15 cellular contexts compared by ENCODE assay signal in genomic region chr2:40103590-40103989, GRCh38.
DNase-seq lines count a peak whose midpoint lies in the region; ATAC-seq, FAIRE-seq and TF ChIP-seq lines count a peak whose summit lies in the region.
"Had no signal": no experiment of that assay in that cellular context is flagged by ENCODE, and none has a peak within 500 bp of the region (broad histone marks: within the 10 kb centered on the region; RNA-seq: fewer than 3 reads in every experiment).

No MANE protein-coding gene starts in this region.

- FAIRE-seq in D721Med (lab: Jason Lieb, UNC) = peak; percentile 21
- FAIRE-seq: islet of Langerhans had no signal

- no peak overlapping the region for H3K4me3 ChIP-seq in esophagus muscularis mucosa
- H3K4me3 ChIP-seq in neural cell (ENCODE audit: low read length) = no peak overlapping the region
- no peak overlapping the region for H3K4me3 ChIP-seq in suprapubic skin
- H3K4me3 ChIP-seq: coronary artery, PC-9, prostate gland had no signal

- TF ChIP-seq CTCF in D721Med (IDR thresholded peaks at IDR 0.05; ENCODE audit: insufficient read depth, missing control alignments) (no peak), esophagus muscularis mucosa (IDR thresholded peaks at IDR 0.05) (no peak), neural cell (IDR thresholded peaks at IDR 0.05; ENCODE audit: poor library complexity, severe bottlenecking) (no peak), suprapubic skin (IDR thresholded peaks at IDR 0.05) (no peak)

- DNase-seq in D721Med (ENCODE audit: insufficient read length, low spot score) (no peak), NCI-H226 (peak; percentile 28), esophagus muscularis mucosa (ENCODE audit: extremely low spot score) (no peak), suprapubic skin (ENCODE audit: low spot score in 2 of 2) (no peak), SK-N-DZ (ENCODE audit: low spot score) (no peak), NCI-H2107 (lab: John Stamatoyannopoulos, UW) (no peak)
- DNase-seq: CD4-positive, CD25-positive, alpha-beta regulatory T cell; foreskin melanocyte had no signal

- no peaks in the 10 kb centered on the region for H3K79me2 ChIP-seq in neural cell (replicated peaks; ENCODE audit: insufficient read depth, low read length)

- 40% methylated on average over 2 of the region's 2 CpGs for WGBS in esophagus muscularis mucosa
- WGBS in suprapubic skin = 78% methylated on average over 2 of the region's 2 CpGs

- no peak for TF ChIP-seq EP300 in esophagus muscularis mucosa (IDR thresholded peaks at IDR 0.05)
- no peak for TF ChIP-seq EP300 in neural cell (conservative IDR thresholded peaks at IDR 0.05; ENCODE audit: poor library complexity, severe bottlenecking)
- no peak for TF ChIP-seq EP300 in suprapubic skin (IDR thresholded peaks at IDR 0.05)

- H3K9me3 ChIP-seq in esophagus muscularis mucosa (no peaks in the 10 kb centered on the region), neural cell (ENCODE audit: low read length) (no peaks in the 10 kb centered on the region), suprapubic skin (no peaks in the 10 kb centered on the region)
- H3K9me3 ChIP-seq: prostate gland had no signal

- H3K27me3 ChIP-seq in esophagus muscularis mucosa (no peaks in the 10 kb centered on the region), neural cell (ENCODE audit: insufficient read depth, low read depth, low read length) (no peaks in the 10 kb centered on the region), suprapubic skin (no peaks in the 10 kb centered on the region)

- no peaks in the 10 kb centered on the region for H4K20me1 ChIP-seq in neural cell (ENCODE audit: insufficient read depth)

- H3K4me1 ChIP-seq in esophagus muscularis mucosa (peaks cover 15 to 54% (median 31%) of the 10 kb centered on the region in 4 donors), suprapubic skin (no peaks in the 10 kb centered on the region)
- H3K4me1 ChIP-seq: prostate gland had no signal

- H3K36me3 ChIP-seq in esophagus muscularis mucosa = no peaks in the 10 kb centered on the region
- H3K36me3 ChIP-seq in neural cell (ENCODE audit: insufficient read depth, low read length) = no peaks in the 10 kb centered on the region
- H3K36me3 ChIP-seq in suprapubic skin = no peaks in the 10 kb centered on the region
- H3K36me3 ChIP-seq: prostate gland had no signal

- no peak overlapping the region for H2AFZ ChIP-seq in neural cell (ENCODE audit: low read depth, low read length)
- H2AFZ ChIP-seq: PC-9 had no signal

- intact Hi-C loops in esophagus muscularis mucosa (cut with DNase I) = loop anchor here (10.0 kb wide), 1 partner anchor 121 kb away; no protein-coding TSS in a partner anchor

- H3K27ac ChIP-seq in esophagus muscularis mucosa (replicated peaks in 1 of 4) = peak overlapping the region; percentile 48 to 70 (median 62)
- H3K27ac ChIP-seq in neural cell (ENCODE audit: low read length) = peak overlapping the region; percentile 44
- H3K27ac ChIP-seq in suprapubic skin = no peak overlapping the region
- H3K27ac ChIP-seq: PC-9, prostate gland had no signal

- ATAC-seq in HG03565 (IDR thresholded peaks at IDR 0.05; ENCODE audit: unreplicated experiment) = no peak
- ATAC-seq: activated naive CD4-positive, alpha-beta T cell treated with anti-CD3 and anti-CD28 coated beads, Interleukin-2, amount 50 U/mL, for 72 hours had no signal

- TF ChIP-seq POLR2A in esophagus muscularis mucosa (IDR thresholded peaks at IDR 0.05; ENCODE audit: low read depth) (no peak), suprapubic skin (IDR thresholded peaks at IDR 0.05) (no peak)

- no peak for TF ChIP-seq RAD21 in neural cell (conservative IDR thresholded peaks at IDR 0.05)

- H3K9me2 ChIP-seq in neural cell (ENCODE audit: insufficient read depth, low read length) = no peaks in the 10 kb centered on the region

- H3K9ac ChIP-seq in neural cell (ENCODE audit: low read length) = no peak overlapping the region

- peaks cover 3% of the 10 kb centered on the region for H3F3A ChIP-seq in neural cell (ENCODE audit: insufficient read depth, low read length, poor library complexity, severe bottlenecking)

- no peak overlapping the region for H3K4me2 ChIP-seq in neural cell (ENCODE audit: low read length)
- H3K4me2 ChIP-seq: PC-9 had no signal

TF ChIP-seq in neural cell, 6 proteins besides CTCF, POLR2A, EP300 and RAD21:
- TF ChIP-seq TAF1 (IDR thresholded peaks at IDR 0.05; ENCODE audit: low read depth) (no peak), EZH2 (IDR thresholded peaks at IDR 0.05; ENCODE audit: borderline replicate concordance, insufficient read depth, low read length, poor library complexity, severe bottlenecking) (no peak), POLR2AphosphoS5 (IDR thresholded peaks at IDR 0.05) (no peak), SMC3 (conservative IDR thresholded peaks at IDR 0.05; ENCODE audit: poor library complexity) (no peak), MXI1 (conservative IDR thresholded peaks at IDR 0.05; ENCODE audit: poor library complexity, severe bottlenecking) (no peak), REST (IDR thresholded peaks at IDR 0.05; ENCODE audit: borderline replicate concordance) (no peak)
TF ChIP-seq in neural cell: peak in this region for 0.
